In the genomic region with DNA sequence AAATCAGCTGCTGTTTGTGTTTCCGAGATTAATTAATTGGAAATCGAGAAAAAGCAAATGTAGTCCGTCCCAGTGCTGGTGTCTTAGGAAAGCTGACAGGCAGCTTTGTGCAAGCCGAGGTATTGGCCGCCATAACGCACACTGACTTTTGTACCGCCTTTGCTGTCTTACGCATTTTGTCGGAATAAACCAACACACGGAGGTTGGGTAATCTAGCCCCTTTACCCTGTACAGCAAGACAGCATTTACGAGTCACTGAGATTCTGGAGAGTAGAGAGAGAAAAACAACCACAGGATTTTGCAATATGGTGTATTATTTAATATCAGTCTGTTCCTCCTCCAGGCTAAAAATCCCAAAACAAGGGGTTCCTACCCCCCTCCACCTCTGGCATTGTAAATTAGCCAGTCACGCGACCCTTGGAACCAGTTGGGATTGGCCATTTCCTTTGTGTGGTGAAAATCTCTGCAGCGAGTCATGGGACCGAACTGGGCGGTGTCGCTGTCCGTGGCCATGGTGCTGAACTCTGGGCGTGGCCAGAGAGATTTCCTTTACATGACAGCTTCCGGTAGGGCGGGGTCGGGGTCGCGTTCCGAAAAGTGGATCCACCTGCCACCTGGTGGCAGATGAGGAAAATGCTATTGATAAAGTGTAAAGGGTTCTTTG, we compare ENCODE assay signal across 1 cellular context.
TF ChIP-seq lines count a peak whose summit lies in the region.

No MANE protein-coding gene starts in this region.

TF ChIP-seq in HepG2, 621 proteins besides CTCF, POLR2A, EP300 and RAD21 (continues in another document):
- TF ChIP-seq THRA (CRISPR knock-in tag; IDR thresholded peaks at IDR 0.05; ENCODE audit: borderline replicate concordance) = peak; percentile 44; the same call in 1 of the 2 replicates
- TF ChIP-seq, protein P1, sequence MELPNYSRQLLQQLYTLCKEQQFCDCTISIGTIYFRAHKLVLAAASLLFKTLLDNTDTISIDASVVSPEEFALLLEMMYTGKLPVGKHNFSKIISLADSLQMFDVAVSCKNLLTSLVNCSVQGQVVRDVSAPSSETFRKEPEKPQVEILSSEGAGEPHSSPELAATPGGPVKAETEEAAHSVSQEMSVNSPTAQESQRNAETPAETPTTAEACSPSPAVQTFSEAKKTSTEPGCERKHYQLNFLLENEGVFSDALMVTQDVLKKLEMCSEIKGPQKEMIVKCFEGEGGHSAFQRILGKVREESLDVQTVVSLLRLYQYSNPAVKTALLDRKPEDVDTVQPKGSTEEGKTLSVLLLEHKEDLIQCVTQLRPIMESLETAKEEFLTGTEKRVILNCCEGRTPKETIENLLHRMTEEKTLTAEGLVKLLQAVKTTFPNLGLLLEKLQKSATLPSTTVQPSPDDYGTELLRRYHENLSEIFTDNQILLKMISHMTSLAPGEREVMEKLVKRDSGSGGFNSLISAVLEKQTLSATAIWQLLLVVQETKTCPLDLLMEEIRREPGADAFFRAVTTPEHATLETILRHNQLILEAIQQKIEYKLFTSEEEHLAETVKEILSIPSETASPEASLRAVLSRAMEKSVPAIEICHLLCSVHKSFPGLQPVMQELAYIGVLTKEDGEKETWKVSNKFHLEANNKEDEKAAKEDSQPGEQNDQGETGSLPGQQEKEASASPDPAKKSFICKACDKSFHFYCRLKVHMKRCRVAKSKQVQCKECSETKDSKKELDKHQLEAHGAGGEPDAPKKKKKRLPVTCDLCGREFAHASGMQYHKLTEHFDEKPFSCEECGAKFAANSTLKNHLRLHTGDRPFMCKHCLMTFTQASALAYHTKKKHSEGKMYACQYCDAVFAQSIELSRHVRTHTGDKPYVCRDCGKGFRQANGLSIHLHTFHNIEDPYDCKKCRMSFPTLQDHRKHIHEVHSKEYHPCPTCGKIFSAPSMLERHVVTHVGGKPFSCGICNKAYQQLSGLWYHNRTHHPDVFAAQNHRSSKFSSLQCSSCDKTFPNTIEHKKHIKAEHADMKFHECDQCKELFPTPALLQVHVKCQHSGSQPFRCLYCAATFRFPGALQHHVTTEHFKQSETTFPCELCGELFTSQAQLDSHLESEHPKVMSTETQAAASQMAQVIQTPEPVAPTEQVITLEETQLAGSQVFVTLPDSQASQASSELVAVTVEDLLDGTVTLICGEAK (IDR thresholded peaks at IDR 0.05) = no peak
- TF ChIP-seq, protein P1 (CRISPR knock-in tag; IDR thresholded peaks at IDR 0.05) = no peak
- TF ChIP-seq MYNN (CRISPR knock-in tag; IDR thresholded peaks at IDR 0.05; ENCODE audit: low read depth) = no peak
- TF ChIP-seq ZNF766 (CRISPR knock-in tag; IDR thresholded peaks at IDR 0.05; ENCODE audit: borderline replicate concordance) = 0 out of 2 replicates have a peak, but pooled peaks have one; percentile 48
- TF ChIP-seq, protein P2, sequence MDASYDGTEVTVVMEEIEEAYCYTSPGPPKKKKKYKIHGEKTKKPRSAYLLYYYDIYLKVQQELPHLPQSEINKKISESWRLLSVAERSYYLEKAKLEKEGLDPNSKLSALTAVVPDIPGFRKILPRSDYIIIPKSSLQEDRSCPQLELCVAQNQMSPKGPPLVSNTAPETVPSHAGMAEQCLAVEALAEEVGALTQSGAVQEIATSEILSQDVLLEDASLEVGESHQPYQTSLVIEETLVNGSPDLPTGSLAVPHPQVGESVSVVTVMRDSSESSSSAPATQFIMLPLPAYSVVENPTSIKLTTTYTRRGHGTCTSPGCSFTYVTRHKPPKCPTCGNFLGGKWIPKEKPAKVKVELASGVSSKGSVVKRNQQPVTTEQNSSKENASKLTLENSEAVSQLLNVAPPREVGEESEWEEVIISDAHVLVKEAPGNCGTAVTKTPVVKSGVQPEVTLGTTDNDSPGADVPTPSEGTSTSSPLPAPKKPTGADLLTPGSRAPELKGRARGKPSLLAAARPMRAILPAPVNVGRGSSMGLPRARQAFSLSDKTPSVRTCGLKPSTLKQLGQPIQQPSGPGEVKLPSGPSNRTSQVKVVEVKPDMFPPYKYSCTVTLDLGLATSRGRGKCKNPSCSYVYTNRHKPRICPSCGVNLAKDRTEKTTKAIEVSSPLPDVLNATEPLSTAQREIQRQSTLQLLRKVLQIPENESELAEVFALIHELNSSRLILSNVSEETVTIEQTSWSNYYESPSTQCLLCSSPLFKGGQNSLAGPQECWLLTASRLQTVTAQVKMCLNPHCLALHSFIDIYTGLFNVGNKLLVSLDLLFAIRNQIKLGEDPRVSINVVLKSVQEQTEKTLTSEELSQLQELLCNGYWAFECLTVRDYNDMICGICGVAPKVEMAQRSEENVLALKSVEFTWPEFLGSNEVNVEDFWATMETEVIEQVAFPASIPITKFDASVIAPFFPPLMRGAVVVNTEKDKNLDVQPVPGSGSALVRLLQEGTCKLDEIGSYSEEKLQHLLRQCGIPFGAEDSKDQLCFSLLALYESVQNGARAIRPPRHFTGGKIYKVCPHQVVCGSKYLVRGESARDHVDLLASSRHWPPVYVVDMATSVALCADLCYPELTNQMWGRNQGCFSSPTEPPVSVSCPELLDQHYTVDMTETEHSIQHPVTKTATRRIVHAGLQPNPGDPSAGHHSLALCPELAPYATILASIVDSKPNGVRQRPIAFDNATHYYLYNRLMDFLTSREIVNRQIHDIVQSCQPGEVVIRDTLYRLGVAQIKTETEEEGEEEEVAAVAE (CRISPR knock-in tag; IDR thresholded peaks at IDR 0.05; ENCODE audit: borderline replicate concordance) = no peak
- no peak for TF ChIP-seq STAT5B (CRISPR knock-in tag; IDR thresholded peaks at IDR 0.05)
- no peak for TF ChIP-seq ZFP62 (CRISPR knock-in tag; IDR thresholded peaks at IDR 0.05)
- no peak for TF ChIP-seq ZBTB3 (CRISPR knock-in tag; IDR thresholded peaks at IDR 0.05; ENCODE audit: borderline replicate concordance, low read depth)
- no peak for TF ChIP-seq NFRKB (IDR thresholded peaks at IDR 0.05)
- peak; percentile 56 for TF ChIP-seq GABPA (IDR thresholded peaks at IDR 0.05; ENCODE audit: low read depth, low read length)
- TF ChIP-seq GABPA (CRISPR knock-in tag; IDR thresholded peaks at IDR 0.05; ENCODE audit: low read depth) = peak; percentile 92
- no peak for TF ChIP-seq ZNF572 (CRISPR knock-in tag; IDR thresholded peaks at IDR 0.05)
- TF ChIP-seq GLI4 (CRISPR knock-in tag; IDR thresholded peaks at IDR 0.05; ENCODE audit: borderline replicate concordance) = no peak
- TF ChIP-seq ZFP91 (CRISPR knock-in tag; IDR thresholded peaks at IDR 0.05; ENCODE audit: borderline replicate concordance) = no peak
- TF ChIP-seq YY1 (IDR thresholded peaks at IDR 0.05; ENCODE audit: insufficient read depth, insufficient replicate concordance, low read depth, low read length) = peak; percentile 16
- TF ChIP-seq NFYB (CRISPR knock-in tag; IDR thresholded peaks at IDR 0.05) = no peak
- TF ChIP-seq ZNF441 (CRISPR knock-in tag; IDR thresholded peaks at IDR 0.05; ENCODE audit: borderline replicate concordance) = no peak
- no peak for TF ChIP-seq DR1 (CRISPR knock-in tag; IDR thresholded peaks at IDR 0.05)
- no peak for TF ChIP-seq KDM3A (CRISPR knock-in tag; IDR thresholded peaks at IDR 0.05; ENCODE audit: low read depth)
- TF ChIP-seq ZNF674 (CRISPR knock-in tag; IDR thresholded peaks at IDR 0.05; ENCODE audit: low read depth) = no peak
- TF ChIP-seq, protein P3, sequence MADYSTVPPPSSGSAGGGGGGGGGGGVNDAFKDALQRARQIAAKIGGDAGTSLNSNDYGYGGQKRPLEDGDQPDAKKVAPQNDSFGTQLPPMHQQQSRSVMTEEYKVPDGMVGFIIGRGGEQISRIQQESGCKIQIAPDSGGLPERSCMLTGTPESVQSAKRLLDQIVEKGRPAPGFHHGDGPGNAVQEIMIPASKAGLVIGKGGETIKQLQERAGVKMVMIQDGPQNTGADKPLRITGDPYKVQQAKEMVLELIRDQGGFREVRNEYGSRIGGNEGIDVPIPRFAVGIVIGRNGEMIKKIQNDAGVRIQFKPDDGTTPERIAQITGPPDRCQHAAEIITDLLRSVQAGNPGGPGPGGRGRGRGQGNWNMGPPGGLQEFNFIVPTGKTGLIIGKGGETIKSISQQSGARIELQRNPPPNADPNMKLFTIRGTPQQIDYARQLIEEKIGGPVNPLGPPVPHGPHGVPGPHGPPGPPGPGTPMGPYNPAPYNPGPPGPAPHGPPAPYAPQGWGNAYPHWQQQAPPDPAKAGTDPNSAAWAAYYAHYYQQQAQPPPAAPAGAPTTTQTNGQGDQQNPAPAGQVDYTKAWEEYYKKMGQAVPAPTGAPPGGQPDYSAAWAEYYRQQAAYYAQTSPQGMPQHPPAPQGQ (CRISPR knock-in tag; IDR thresholded peaks at IDR 0.05; ENCODE audit: borderline replicate concordance) = no peak
- peak; percentile 92 for TF ChIP-seq ZMYM4 (CRISPR knock-in tag; IDR thresholded peaks at IDR 0.05)
- peak; percentile 50; the same call in 1 of the 2 replicates for TF ChIP-seq JUND (CRISPR knock-in tag; IDR thresholded peaks at IDR 0.05)
- no peak for TF ChIP-seq NFIC (IDR thresholded peaks at IDR 0.05; ENCODE audit: low read length)
- TF ChIP-seq TEAD2 (CRISPR knock-in tag; IDR thresholded peaks at IDR 0.05) = peak; percentile 84
- TF ChIP-seq MXI1 (IDR thresholded peaks at IDR 0.05; ENCODE audit: borderline replicate concordance, low read depth, low read length) = peak; percentile 57; the same call in 1 of the 3 replicates
- no peak for TF ChIP-seq CHD2 (IDR thresholded peaks at IDR 0.05; ENCODE audit: low read depth, low read length)
- TF ChIP-seq ATF1 (CRISPR knock-in tag; IDR thresholded peaks at IDR 0.05) = peak; percentile 57; the same call in 1 of the 2 replicates
- no peak for TF ChIP-seq ZNF615 (CRISPR knock-in tag; IDR thresholded peaks at IDR 0.05; ENCODE audit: borderline replicate concordance)
- TF ChIP-seq ZBTB20 (CRISPR knock-in tag; IDR thresholded peaks at IDR 0.05; ENCODE audit: borderline replicate concordance, low read depth) = no peak
- TF ChIP-seq THAP11 (CRISPR knock-in tag; IDR thresholded peaks at IDR 0.05) = peak; percentile 45; the same call in 1 of the 2 replicates
- TF ChIP-seq, protein P4, sequence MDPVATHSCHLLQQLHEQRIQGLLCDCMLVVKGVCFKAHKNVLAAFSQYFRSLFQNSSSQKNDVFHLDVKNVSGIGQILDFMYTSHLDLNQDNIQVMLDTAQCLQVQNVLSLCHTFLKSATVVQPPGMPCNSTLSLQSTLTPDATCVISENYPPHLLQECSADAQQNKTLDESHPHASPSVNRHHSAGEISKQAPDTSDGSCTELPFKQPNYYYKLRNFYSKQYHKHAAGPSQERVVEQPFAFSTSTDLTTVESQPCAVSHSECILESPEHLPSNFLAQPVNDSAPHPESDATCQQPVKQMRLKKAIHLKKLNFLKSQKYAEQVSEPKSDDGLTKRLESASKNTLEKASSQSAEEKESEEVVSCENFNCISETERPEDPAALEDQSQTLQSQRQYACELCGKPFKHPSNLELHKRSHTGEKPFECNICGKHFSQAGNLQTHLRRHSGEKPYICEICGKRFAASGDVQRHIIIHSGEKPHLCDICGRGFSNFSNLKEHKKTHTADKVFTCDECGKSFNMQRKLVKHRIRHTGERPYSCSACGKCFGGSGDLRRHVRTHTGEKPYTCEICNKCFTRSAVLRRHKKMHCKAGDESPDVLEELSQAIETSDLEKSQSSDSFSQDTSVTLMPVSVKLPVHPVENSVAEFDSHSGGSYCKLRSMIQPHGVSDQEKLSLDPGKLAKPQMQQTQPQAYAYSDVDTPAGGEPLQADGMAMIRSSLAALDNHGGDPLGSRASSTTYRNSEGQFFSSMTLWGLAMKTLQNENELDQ (CRISPR knock-in tag; IDR thresholded peaks at IDR 0.05; ENCODE audit: borderline replicate concordance) = no peak
- TF ChIP-seq NKX3-1 (CRISPR knock-in tag; IDR thresholded peaks at IDR 0.05) = peak; percentile 78; the same call in 1 of the 2 replicates
- peak; percentile 39; the same call in 1 of the 2 replicates for TF ChIP-seq HDAC1 (CRISPR knock-in tag; IDR thresholded peaks at IDR 0.05)
- TF ChIP-seq FOXA3 (CRISPR knock-in tag; IDR thresholded peaks at IDR 0.05) = peak; percentile 10; the same call in 1 of the 2 replicates
- no peak for TF ChIP-seq TOPORS (CRISPR knock-in tag; IDR thresholded peaks at IDR 0.05)
- TF ChIP-seq SMC3 (IDR thresholded peaks at IDR 0.05; ENCODE audit: low read length) = peak; percentile 83
